In genomic region chr22:17638432-17639237, GRCh38 we compare ENCODE assay signal across 8 cellular contexts. TPM values are rescaled to one million over a fixed set of nuclear protein-coding genes. Genes with fewer than 3 reads are reported as not detected.
A peak's percentile ranks its signal among the peaks of the same experiment; 100 is the strongest.
DNase-seq lines count a peak whose midpoint lies in the region; ATAC-seq and TF ChIP-seq lines count a peak whose summit lies in the region.

BCL2L13 (plus strand) TSS chr22:17638757; CDS start chr22:17655712, 16,955 bp downstream.

- H3K27me3 ChIP-seq in ovary (no peaks in the 10 kb centered on the region), thymus (ENCODE audit: control insufficient read depth, insufficient read depth) (no peaks in the 10 kb centered on the region)

- ATAC-seq in HG02642 (IDR thresholded peaks at IDR 0.05; ENCODE audit: poor library complexity, unreplicated experiment) (peak; percentile 93), Right ventricle myocardium inferior (peak; percentile 98)

- TF ChIP-seq CTCF in GM12864 (IDR thresholded peaks at IDR 0.05; ENCODE audit: low read depth, low read length, missing control alignments): no peak
- TF ChIP-seq CTCF in ovary (IDR thresholded peaks at IDR 0.05): peak in 2 of 3 donors; percentile 39 to 44

- H3K9me3 ChIP-seq in ovary: no peaks in the 10 kb centered on the region
- no peaks in the 10 kb centered on the region for H3K9me3 ChIP-seq in thymus (ENCODE audit: control insufficient read depth)

- intact Hi-C loops in Right ventricle myocardium inferior (cut with DNase I) (loop anchor here (2.0 to 10.0 kb wide), 3 partner anchors 68 to 464 kb away; partner anchors contain the start of gene SLC25A18), ovary (cut with DNase I) (loop anchor here in 1 of 4 donors (10.0 kb wide), 1 partner anchor 64 kb away; no protein-coding TSS in a partner anchor)

- H3K4me1 ChIP-seq in ovary (ENCODE audit: insufficient read depth) (peaks cover 8% of the 10 kb centered on the region), thymus (ENCODE audit: control insufficient read depth, insufficient read depth, low read length) (peaks cover 8% of the 10 kb centered on the region)

- H3K4me3 ChIP-seq in GM12864 (ENCODE audit: low read depth, low read length): peak within 1 kb of the TSS; percentile 68
- peak within 1 kb of the TSS; percentile 92 for H3K4me3 ChIP-seq in ovary
- peak within 1 kb of the TSS; percentile 63 for H3K4me3 ChIP-seq in thymus (ENCODE audit: low read length)

- peak; percentile 97 for TF ChIP-seq POLR2A in ovary (IDR thresholded peaks at IDR 0.05)

- no peaks in the 10 kb centered on the region for H3K36me3 ChIP-seq in ovary
- H3K36me3 ChIP-seq in thymus (ENCODE audit: control insufficient read depth, insufficient read depth): no peaks in the 10 kb centered on the region

- DNase-seq in GM12864 (ENCODE audit: low read depth): peak; percentile 80
- peak; percentile 53 for DNase-seq in NCI-H128 (lab: John Stamatoyannopoulos, UW; ENCODE audit: unreplicated experiment)
- DNase-seq in SW 1271 (lab: John Stamatoyannopoulos, UW): peak; percentile 55 to 59
- DNase-seq in activated naive CD8-positive, alpha-beta T cell treated with anti-CD3 and anti-CD28 coated beads, Interleukin-2, amount 50 U/mL, for 16 hours (ENCODE audit: low read depth, low spot score): peak; percentile 73
- DNase-seq in Right ventricle myocardium inferior (ENCODE audit: missing footprints): peak; percentile 97
- DNase-seq in ovary: peak; percentile 91 to 95 (median 92)

- H3K27ac ChIP-seq in ovary: peak within 1 kb of the TSS; percentile 97 to 99
- peak within 1 kb of the TSS; percentile 99 for H3K27ac ChIP-seq in thymus (ENCODE audit: low read depth)

- peak; percentile 18 for TF ChIP-seq EP300 in ovary (IDR thresholded peaks at IDR 0.05)

- WGBS in ovary, 3 donors: 0 to 1% (median 0%) methylated on average over 66 to 68 of the region's 68 CpGs
- WGBS in thymus: under 1% methylated on average over 68 of the region's 68 CpGs

RNA-seq across cellular contexts. Expression of gene BCL2L13, which starts in this region (rescaled TPM):
- total RNA-seq in Right ventricle myocardium inferior: 95.9 TPM
- 10 to 100 TPM; 22.9 to 39.5 (median 33.8) TPM for total RNA-seq in ovary
- 10 to 100 TPM; 19.9 to 38.3 TPM for polyA plus RNA-seq in ovary
- polyA plus RNA-seq in thymus: 27.6 TPM

Comparison
In these comparisons a context has a peak if more than half of its experiments do, and no peak if none do; other contexts are left out.
1. Peak in every context shown above with its lines: DNase-seq, ATAC-seq, H3K4me3 ChIP-seq and H3K27ac ChIP-seq.